14 cellular contexts compared by ENCODE assay signal in the genomic region with DNA sequence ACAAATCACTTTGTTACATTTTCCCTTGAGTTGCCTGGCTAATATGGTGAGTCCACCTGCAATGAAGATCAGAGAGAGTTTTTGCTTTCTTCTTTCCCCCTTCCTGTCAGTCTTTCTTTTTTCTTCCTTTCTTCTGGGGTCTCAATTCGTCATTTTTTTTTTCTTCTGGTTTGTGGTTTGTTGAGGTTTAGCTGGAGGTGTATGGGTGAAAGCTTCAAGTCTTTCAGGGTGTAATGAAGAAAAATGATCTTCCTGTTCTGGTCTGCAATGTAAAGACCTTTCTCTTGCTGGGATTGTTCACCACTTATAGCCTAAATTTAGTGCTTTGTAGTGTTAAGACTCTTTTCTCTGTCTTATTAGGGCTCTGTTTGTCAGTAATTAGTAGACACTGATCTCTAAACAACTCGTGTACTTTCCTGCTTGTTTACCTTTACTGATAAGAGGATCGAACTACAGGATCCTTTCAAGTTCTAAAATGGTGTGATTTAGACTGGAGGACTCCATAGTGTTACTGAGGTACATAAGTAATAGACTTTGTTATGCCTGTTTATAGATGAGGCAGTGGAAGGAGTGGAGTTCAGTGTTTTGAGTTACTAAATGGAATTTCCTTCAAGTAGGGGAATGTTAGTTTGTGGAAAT.
A peak's percentile ranks its signal among the peaks of the same experiment; 100 is the strongest.
DNase-seq lines count a peak whose midpoint lies in the region; ATAC-seq and TF ChIP-seq lines count a peak whose summit lies in the region.
"Had no signal": no experiment of that assay in that cellular context is flagged by ENCODE, and none has a peak within 500 bp of the region (broad histone marks: within the 10 kb centered on the region; RNA-seq: fewer than 3 reads in every experiment).

No MANE protein-coding gene starts in this region.

- H2AFZ ChIP-seq in OCI-LY3 (ENCODE audit: low read depth, low read length): 0 out of 2 replicates have a peak overlapping the region, but pooled peaks have one; percentile 34
- H2AFZ ChIP-seq: GM23248 had no signal

- H3K79me2 ChIP-seq in OCI-LY3 (ENCODE audit: low read length): no peaks in the 10 kb centered on the region

- POLR2A ChIA-PET in naive thymus-derived CD8-positive, alpha-beta T cell (lab: Charles Lee): no interaction called here

- H3K36me3 Mint-ChIP-seq in endodermal cell (ENCODE audit: low read depth): no peaks in the 10 kb centered on the region
- H3K36me3 Mint-ChIP-seq in naive thymus-derived CD8-positive, alpha-beta T cell: peaks cover 0 to under 1% (median 0%) of the 10 kb centered on the region in 3 donors

- H3K4me3 ChIP-seq in OCI-LY3 (ENCODE audit: low read length) (no peak overlapping the region), endodermal cell (ENCODE audit: low read length) (peak overlapping the region; percentile 50)
- H3K4me3 ChIP-seq: GM23248 had no signal

- H4K20me1 ChIP-seq in OCI-LY3 (ENCODE audit: insufficient read depth, low read length): no peaks in the 10 kb centered on the region

- H3K9me3 ChIP-seq in OCI-LY3 (ENCODE audit: insufficient read depth, low read length): no peaks in the 10 kb centered on the region
- no peaks in the 10 kb centered on the region for H3K9me3 ChIP-seq in endodermal cell (ENCODE audit: control insufficient read depth, low read length)

- H3K27ac ChIP-seq in OCI-LY3 (ENCODE audit: low read length) (no peak overlapping the region), endodermal cell (ENCODE audit: low read depth, low read length) (no peak overlapping the region)
- H3K27ac ChIP-seq: GM23248 had no signal

- H3K4me1 ChIP-seq in OCI-LY3 (ENCODE audit: low read length): peaks cover 14% of the 10 kb centered on the region
- no peaks in the 10 kb centered on the region for H3K4me1 ChIP-seq in endodermal cell (ENCODE audit: control insufficient read depth, insufficient read depth, low read length)

- peak overlapping the region; percentile 40 for H3K27ac Mint-ChIP-seq in endodermal cell
- H3K27ac Mint-ChIP-seq in naive thymus-derived CD8-positive, alpha-beta T cell: peak overlapping the region in 6 of 10 donors; percentile 0 to 35 (median 12)
- H3K27ac Mint-ChIP-seq: B cell; CD4-positive, alpha-beta T cell had no signal

- WGBS in endodermal cell (ENCODE audit: insufficient coverage in 1 of 2, insufficient read length in 1 of 2), 2 experiments: 36 to 56% methylated on average over 2 of the region's 3 CpGs

- H3K27me3 Mint-ChIP-seq in endodermal cell (ENCODE audit: insufficient read depth): peaks cover 4% of the 10 kb centered on the region
- H3K27me3 Mint-ChIP-seq in naive thymus-derived CD8-positive, alpha-beta T cell: no peaks in the 10 kb centered on the region
- H3K27me3 Mint-ChIP-seq: B cell; CD4-positive, alpha-beta T cell had no signal

- no peak overlapping the region for H3K4me2 ChIP-seq in OCI-LY3 (ENCODE audit: low read length)

- no peak overlapping the region for H3K9ac ChIP-seq in OCI-LY3 (ENCODE audit: low read length)
- no peak overlapping the region for H3K9ac ChIP-seq in endodermal cell (ENCODE audit: extremely low read depth, low read length, poor library complexity, severe bottlenecking)
- H3K9ac ChIP-seq: GM23248 had no signal

- in situ Hi-C loops in KBM-7 (cut with MboI; ENCODE audit: low pct_unique_long_range_greater_than_20kb, low sequenced_read_pairs): no loop called here

- H3K36me3 ChIP-seq in OCI-LY3 (replicated peaks; ENCODE audit: low read depth, low read length): no peaks in the 10 kb centered on the region
- H3K36me3 ChIP-seq in endodermal cell (ENCODE audit: control insufficient read depth, insufficient read depth, low read length): no peaks in the 10 kb centered on the region

- peaks cover 18% of the 10 kb centered on the region for H3K4me1 Mint-ChIP-seq in endodermal cell
- peaks cover 10 to 16% (median 15%) of the 10 kb centered on the region in 4 donors for H3K4me1 Mint-ChIP-seq in naive thymus-derived CD8-positive, alpha-beta T cell
- H3K4me1 Mint-ChIP-seq: B cell had no signal

- no peaks in the 10 kb centered on the region for H3K27me3 ChIP-seq in OCI-LY3 (ENCODE audit: low read depth, low read length)
- peaks cover 6% of the 10 kb centered on the region for H3K27me3 ChIP-seq in endodermal cell (ENCODE audit: control insufficient read depth, insufficient read depth, low read length, poor library complexity, severe bottlenecking)

- TF ChIP-seq CTCF in OCI-LY3 (IDR thresholded peaks at IDR 0.05; ENCODE audit: low read depth, low read length) (no peak), endodermal cell (conservative IDR thresholded peaks at IDR 0.05) (no peak)

- peak in 1 of 2 donors; percentile 39 for ATAC-seq in naive thymus-derived CD8-positive, alpha-beta T cell
- ATAC-seq in HG02840 (IDR thresholded peaks at IDR 0.05; ENCODE audit: low FRiP score, unreplicated experiment) (no peak), HG03025 (IDR thresholded peaks at IDR 0.05; ENCODE audit: low FRiP score, unreplicated experiment) (no peak)
- ATAC-seq: HCT116 had no signal

- peak; percentile 15 for DNase-seq in HuH-7 (ENCODE audit: low spot score)
- DNase-seq in endodermal cell: no peak
- peak in 3 of 10 donors; percentile 2 to 30 (median 27) for DNase-seq in naive thymus-derived CD8-positive, alpha-beta T cell
- no peak for DNase-seq in KBM-7
- DNase-seq: C1 segment of cervical spinal cord; CD4-positive, alpha-beta T cell; DMS79; EL; GM23248 had no signal

- no peak overlapping the region for H3K4me3 Mint-ChIP-seq in endodermal cell
- H3K4me3 Mint-ChIP-seq in naive thymus-derived CD8-positive, alpha-beta T cell: peak overlapping the region in 6 of 10 donors; percentile 1 to 20 (median 8)
- H3K4me3 Mint-ChIP-seq: B cell; CD4-positive, alpha-beta T cell had no signal

- no peaks in the 10 kb centered on the region for H3K9me3 Mint-ChIP-seq in endodermal cell
- no peaks in the 10 kb centered on the region for H3K9me3 Mint-ChIP-seq in naive thymus-derived CD8-positive, alpha-beta T cell
- H3K9me3 Mint-ChIP-seq: CD4-positive, alpha-beta T cell had no signal
